16 cellular contexts compared by ENCODE assay signal in the genomic region with DNA sequence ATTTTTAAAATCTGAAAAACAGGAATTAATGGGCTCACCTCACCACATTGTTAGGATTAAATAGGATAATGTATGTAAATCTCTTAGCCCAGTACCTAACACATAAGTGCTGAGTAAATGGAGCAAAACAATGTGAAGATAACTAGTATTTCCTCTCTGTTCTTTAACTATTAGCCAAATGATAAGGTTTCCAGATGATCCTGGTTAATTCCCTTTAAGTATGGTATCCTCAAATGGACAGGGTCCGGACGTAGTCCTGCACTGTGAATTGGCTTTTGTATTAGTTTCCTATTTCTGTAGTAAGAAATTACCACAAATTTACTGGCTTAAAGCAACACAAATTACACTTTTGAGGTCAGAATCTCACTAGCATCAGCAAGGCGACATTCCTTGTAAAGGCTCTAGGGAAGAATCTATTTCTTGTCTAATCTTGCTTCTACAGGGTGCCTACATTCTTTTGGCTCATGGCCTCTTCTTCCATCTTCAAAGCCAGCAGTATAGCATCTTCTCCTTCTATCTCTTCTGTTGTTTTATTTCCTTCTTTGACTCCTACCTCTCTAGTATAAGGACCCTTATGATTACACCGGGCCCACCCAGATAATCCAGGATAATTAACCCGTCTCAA. TPM values are rescaled to one million over a fixed set of nuclear protein-coding genes. Genes with fewer than 3 reads are reported as not detected.
DNase-seq lines count a peak whose midpoint lies in the region; ATAC-seq and TF ChIP-seq lines count a peak whose summit lies in the region.
"Had no signal": no experiment of that assay in that cellular context is flagged by ENCODE, and none has a peak within 500 bp of the region (broad histone marks: within the 10 kb centered on the region; RNA-seq: fewer than 3 reads in every experiment).

No MANE protein-coding gene starts in this region.

- no peak overlapping the region for H3K4me3 Mint-ChIP-seq in CD4-positive, alpha-beta T cell
- no peak overlapping the region for H3K4me3 Mint-ChIP-seq in activated T-helper 2 cell treated with anti-CD3 and anti-CD28 coated beads, Interferon-gamma antibody, Interleukin-2, Interleukin-4, amounts not matched to agents 10 μg/mL and 5 μg/mL and 100 μg/mL, durations not matched to agents 14 hours and 24 hours and 36 hours (ENCODE audit: low read depth)
- no peak overlapping the region for H3K4me3 Mint-ChIP-seq in natural killer cell
- H3K4me3 Mint-ChIP-seq in Caco-2 (ENCODE audit: unreplicated experiment): no peak overlapping the region

- no peak for TF ChIP-seq CTCF in CD4-positive, alpha-beta T cell (IDR thresholded peaks at IDR 0.05)
- TF ChIP-seq CTCF in natural killer cell (IDR thresholded peaks at IDR 0.05): no peak
- TF ChIP-seq CTCF in Caco-2 (IDR thresholded peaks at IDR 0.05; ENCODE audit: insufficient read depth in 1 of 2, low read depth in 1 of 2, low read length in 1 of 2, severe bottlenecking in 1 of 2, unreplicated experiment in 1 of 2): no peak

- POLR2A ChIA-PET in CD4-positive, alpha-beta T cell (lab: Charles Lee): no interaction called here
- POLR2A ChIA-PET in Caco-2 (lab: Charles Lee): no interaction called here

- intact Hi-C loops in CD4-positive, alpha-beta T cell (cut with DNase I, micrococcal nuclease): loop anchor here in 1 of 2 experiments (2.0 kb wide), 1 partner anchor 16 kb away; no protein-coding TSS in a partner anchor
- intact Hi-C loops in activated T-helper 2 cell treated with anti-CD3 and anti-CD28 coated beads, Interferon-gamma antibody, Interleukin-2, Interleukin-4, amounts not matched to agents 10 μg/mL and 5 μg/mL and 100 μg/mL, durations not matched to agents 14 hours and 24 hours and 36 hours (cut with micrococcal nuclease): loop anchor here (1.0 to 10.0 kb wide), 5 partner anchors 10 to 580 kb away; no protein-coding TSS in a partner anchor
- intact Hi-C loops in natural killer cell (cut with micrococcal nuclease) (no loop called here), Caco-2 (cut with micrococcal nuclease; ENCODE audit: unreplicated experiment) (no loop called here)

- no peaks in the 10 kb centered on the region for H3K9me3 Mint-ChIP-seq in CD4-positive, alpha-beta T cell
- H3K9me3 Mint-ChIP-seq in activated T-helper 2 cell treated with anti-CD3 and anti-CD28 coated beads, Interferon-gamma antibody, Interleukin-2, Interleukin-4, amounts not matched to agents 10 μg/mL and 5 μg/mL and 100 μg/mL, durations not matched to agents 14 hours and 24 hours and 36 hours: no peaks in the 10 kb centered on the region
- no peaks in the 10 kb centered on the region for H3K9me3 Mint-ChIP-seq in natural killer cell
- H3K9me3 Mint-ChIP-seq in Caco-2 (ENCODE audit: unreplicated experiment): no peaks in the 10 kb centered on the region

- H3K4me1 Mint-ChIP-seq in CD4-positive, alpha-beta T cell (ENCODE audit: low read depth): peaks cover 88% of the 10 kb centered on the region
- peaks cover 36% of the 10 kb centered on the region for H3K4me1 Mint-ChIP-seq in activated T-helper 2 cell treated with anti-CD3 and anti-CD28 coated beads, Interferon-gamma antibody, Interleukin-2, Interleukin-4, amounts not matched to agents 10 μg/mL and 5 μg/mL and 100 μg/mL, durations not matched to agents 14 hours and 24 hours and 36 hours (ENCODE audit: low read depth)
- H3K4me1 Mint-ChIP-seq in natural killer cell: peaks cover 80 to 85% of the 10 kb centered on the region in 2 donors
- H3K4me1 Mint-ChIP-seq in Caco-2 (ENCODE audit: low read depth, unreplicated experiment): peaks cover 7% of the 10 kb centered on the region

- H3K4me1 ChIP-seq in Caco-2: peaks cover 16% of the 10 kb centered on the region

- H3K27ac Mint-ChIP-seq in CD4-positive, alpha-beta T cell: peak overlapping the region; percentile 28
- peak overlapping the region; percentile 87 for H3K27ac Mint-ChIP-seq in activated T-helper 2 cell treated with anti-CD3 and anti-CD28 coated beads, Interferon-gamma antibody, Interleukin-2, Interleukin-4, amounts not matched to agents 10 μg/mL and 5 μg/mL and 100 μg/mL, durations not matched to agents 14 hours and 24 hours and 36 hours
- H3K27ac Mint-ChIP-seq in natural killer cell (peak overlapping the region; percentile 45 to 75), Caco-2 (ENCODE audit: unreplicated experiment) (no peak overlapping the region)

- H3K36me3 ChIP-seq in Caco-2 (ENCODE audit: control insufficient read depth, insufficient read depth, low read length): no peaks in the 10 kb centered on the region
- H3K36me3 ChIP-seq: ovary had no signal

- H3K4me3 ChIP-seq in Caco-2 (ENCODE audit: low read depth, low read length): no peak overlapping the region
- H3K4me3 ChIP-seq: hepatocyte, ovary had no signal

- no TSS peak for BruUV-seq in Caco-2 (replicated peaks; lab: Mats Ljungman, UMichigan)

- H3K27me3 Mint-ChIP-seq in CD4-positive, alpha-beta T cell: no peaks in the 10 kb centered on the region
- H3K27me3 Mint-ChIP-seq in activated T-helper 2 cell treated with anti-CD3 and anti-CD28 coated beads, Interferon-gamma antibody, Interleukin-2, Interleukin-4, amounts not matched to agents 10 μg/mL and 5 μg/mL and 100 μg/mL, durations not matched to agents 14 hours and 24 hours and 36 hours (ENCODE audit: low read depth): no peaks in the 10 kb centered on the region
- H3K27me3 Mint-ChIP-seq in natural killer cell (ENCODE audit: low read depth in 2 of 2) (no peaks in the 10 kb centered on the region), Caco-2 (ENCODE audit: insufficient read depth, unreplicated experiment) (no peaks in the 10 kb centered on the region)

- no peaks in the 10 kb centered on the region for H3K36me3 Mint-ChIP-seq in CD4-positive, alpha-beta T cell (ENCODE audit: low read depth)
- H3K36me3 Mint-ChIP-seq in activated T-helper 2 cell treated with anti-CD3 and anti-CD28 coated beads, Interferon-gamma antibody, Interleukin-2, Interleukin-4, amounts not matched to agents 10 μg/mL and 5 μg/mL and 100 μg/mL, durations not matched to agents 14 hours and 24 hours and 36 hours (ENCODE audit: low read depth): peaks cover 7% of the 10 kb centered on the region
- H3K36me3 Mint-ChIP-seq in natural killer cell (no peaks in the 10 kb centered on the region), Caco-2 (ENCODE audit: insufficient read depth, unreplicated experiment) (peaks cover 8% of the 10 kb centered on the region)

- CTCF ChIA-PET in CD4-positive, alpha-beta T cell (lab: Charles Lee): no interaction called here
- CTCF ChIA-PET in Caco-2 (lab: Charles Lee): no interaction called here

- no peak for ATAC-seq in CD4-positive, alpha-beta T cell (ENCODE audit: poor library complexity)
- peak; percentile 13 for ATAC-seq in GM18502 (IDR thresholded peaks at IDR 0.05; ENCODE audit: poor library complexity, unreplicated experiment)
- no peak for ATAC-seq in natural killer cell
- ATAC-seq in HG03521 (IDR thresholded peaks at IDR 0.05; ENCODE audit: unreplicated experiment): no peak

- no peaks in the 10 kb centered on the region for H3K27me3 ChIP-seq in CD4-positive, alpha-beta T cell (ENCODE audit: control insufficient read depth, insufficient read depth, low read length)
- no peaks in the 10 kb centered on the region for H3K27me3 ChIP-seq in Caco-2 (replicated peaks; ENCODE audit: control insufficient read depth, insufficient read depth, low read length)
- H3K27me3 ChIP-seq: hepatocyte, ovary had no signal

- no peaks in the 10 kb centered on the region for H3K9me3 ChIP-seq in CD4-positive, alpha-beta T cell (ENCODE audit: control insufficient read depth, low read length)
- no peaks in the 10 kb centered on the region for H3K9me3 ChIP-seq in Caco-2
- H3K9me3 ChIP-seq: ovary had no signal

- no peak for DNase-seq in CD4-positive, alpha-beta T cell
- no peak for DNase-seq in activated T-helper 2 cell treated with anti-CD3 and anti-CD28 coated beads, Interferon-gamma antibody, Interleukin-2, Interleukin-4, amounts not matched to agents 10 μg/mL and 5 μg/mL and 100 μg/mL, durations not matched to agents 14 hours and 24 hours and 36 hours (ENCODE audit: low spot score)
- DNase-seq in natural killer cell (no peak), RKO (ENCODE audit: low spot score) (no peak), Caco-2 (no peak)
- DNase-seq: activated CD4-positive, CD25-positive, alpha-beta regulatory T cell; activated naive CD4-positive, alpha-beta T cell treated with anti-CD3 and anti-CD28 coated beads, Interleukin-2, amount 50 U/mL, for 16 hours; DND-41; NCI-H2171 treated with DMSO at 0.1 percent for 48 hours; ovary; stimulated activated CD4-positive, alpha-beta T cell treated with anti-CD3 and anti-CD28 coated beads, Interleukin-4, amount 100 ng/mL, for 1 hour had no signal

- H3K27ac ChIP-seq in CD4-positive, alpha-beta T cell (ENCODE audit: low read depth, low read length): no peak overlapping the region
- H3K27ac ChIP-seq: C4-2B, hepatocyte, ovary, RWPE1 had no signal

RNA-seq across cellular contexts. Expression of a gene that starts 17.1 kb away (rescaled TPM):
- total RNA-seq in CD4-positive, alpha-beta T cell: 10 to 100 TPM; 56.1 to 57.8 TPM
- total RNA-seq in activated T-helper 2 cell treated with anti-CD3 and anti-CD28 coated beads, Interferon-gamma antibody, Interleukin-2, Interleukin-4, amounts not matched to agents 10 μg/mL and 5 μg/mL and 100 μg/mL, durations not matched to agents 14 hours and 24 hours and 36 hours: 55.8 and 60.1 TPM in 2 replicates
- total RNA-seq in natural killer cell: 100 to 1,000 TPM in 2 of 3 donors, 10 to 100 TPM in 1; 93.2 to 109 (median 101) TPM
- total RNA-seq in Caco-2 (2022): 50.2 and 53.1 TPM in 2 replicates

RNA-seq across cellular contexts. Expression of a gene that starts 55.4 kb away (rescaled TPM):
- total RNA-seq in CD4-positive, alpha-beta T cell: 100 to 1,000 TPM; 158 to 161 TPM
- 284 and 286 TPM in 2 replicates for total RNA-seq in activated T-helper 2 cell treated with anti-CD3 and anti-CD28 coated beads, Interferon-gamma antibody, Interleukin-2, Interleukin-4, amounts not matched to agents 10 μg/mL and 5 μg/mL and 100 μg/mL, durations not matched to agents 14 hours and 24 hours and 36 hours
- total RNA-seq in natural killer cell: 10 to 100 TPM; 57.9 to 75.7 (median 64.8) TPM
- total RNA-seq in Caco-2 (2022): 227 and 238 TPM in 2 replicates
